23 cellular contexts compared by ENCODE assay signal in the genomic region with DNA sequence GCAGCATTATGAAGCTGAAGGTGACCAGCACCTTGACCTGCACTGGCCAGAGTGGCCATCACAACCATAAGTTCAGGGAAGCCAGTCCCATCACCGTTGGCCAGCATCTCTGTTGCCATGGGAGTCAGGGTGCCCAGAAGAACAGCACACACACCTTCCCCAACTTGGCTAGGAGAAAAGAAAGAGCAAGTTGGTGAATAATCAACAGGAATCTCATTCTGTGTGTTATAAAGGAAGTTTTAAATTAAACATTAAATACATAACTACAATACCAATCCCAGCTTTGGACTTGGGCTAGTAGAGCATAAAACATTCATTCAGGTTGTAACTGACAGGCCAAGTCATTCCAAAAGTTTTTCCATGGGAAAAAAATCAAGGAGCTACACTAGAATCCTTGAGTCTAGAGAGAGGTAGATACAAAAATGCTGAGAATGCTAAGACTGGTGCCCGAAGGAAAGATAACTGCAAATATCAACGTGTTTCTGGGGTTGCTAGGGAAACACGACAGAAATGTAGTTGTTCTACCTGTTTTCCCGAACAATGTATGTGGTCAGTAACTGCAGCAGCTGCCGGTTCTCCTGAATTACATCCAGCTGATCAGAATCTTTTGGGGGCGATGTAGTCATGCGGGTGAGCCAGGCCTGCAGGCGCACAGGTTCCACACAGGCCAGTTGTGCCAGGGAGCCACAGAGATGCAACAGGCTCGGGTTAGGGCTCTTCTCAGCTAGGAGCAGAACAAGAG. TPM values are rescaled to one million over a fixed set of nuclear protein-coding genes. Genes with fewer than 3 reads are reported as not detected.
DNase-seq lines count a peak whose midpoint lies in the region; ATAC-seq and TF ChIP-seq lines count a peak whose summit lies in the region.
"Had no signal": no experiment of that assay in that cellular context is flagged by ENCODE, and none has a peak within 500 bp of the region (broad histone marks: within the 10 kb centered on the region; RNA-seq: fewer than 3 reads in every experiment).

No MANE protein-coding gene starts in this region.

- CTCF ChIA-PET in MCF 10A (lab: Yijun Ruan, JAX), result interaction anchor here (0.7 to 1.1 kb wide), 2 partner anchors 15 to 496 kb away, joined by 3 read pairs; no protein-coding TSS in a partner anchor

- no peak overlapping the region for H3K27ac Mint-ChIP-seq in MCF 10A (ENCODE audit: low read depth, unreplicated experiment)
- H3K27ac Mint-ChIP-seq: dendritic cell treated with granulocyte-macrophage colony-stimulating factor and Interleukin-4, amounts not matched to agents 40 ng/mL and 50 ng/mL, for 4 days; natural killer cell; stimulated activated naive B cell treated with anti-CD40 and anti-IgM and Interleukin-4, amounts not matched to agents 10 μg/mL and 1 μg/mL and 100 μg/mL, for 72 hours had no signal

- H3K4me3 Mint-ChIP-seq in MCF 10A (ENCODE audit: unreplicated experiment), result no peak overlapping the region
- H3K4me3 Mint-ChIP-seq: activated T-cell treated with anti-CD3 and anti-CD28 coated beads, Interleukin-2, amount 50 U/mL, for 4 hours; dendritic cell treated with granulocyte-macrophage colony-stimulating factor and Interleukin-4, amounts not matched to agents 40 ng/mL and 50 ng/mL, for 4 days; natural killer cell; stimulated activated naive B cell treated with anti-CD40 and anti-IgM and Interleukin-4, amounts not matched to agents 10 μg/mL and 1 μg/mL and 100 μg/mL, for 72 hours had no signal

- WGBS in gastroesophageal sphincter (ENCODE audit: low coverage in 1 of 2), 2 donors, result 85 to 91% methylated on average over 10 of the region's 10 CpGs

- peak; percentile 40 to 64 for DNase-seq in breast epithelium (ENCODE audit: low spot score in 2 of 2)
- no peak for DNase-seq in MCF 10A (ENCODE audit: unreplicated experiment)
- no peak for DNase-seq in uterus
- DNase-seq in stimulated activated naive CD4-positive, alpha-beta T cell treated with Interleukin-2 at 50 U/mL for 16 hours (lab: John Stamatoyannopoulos, UW), result no peak
- DNase-seq in NCI-H1930 (lab: John Stamatoyannopoulos, UW), result no peak
- DNase-seq: activated naive CD4-positive, alpha-beta T cell treated with Interleukin-2 at 50 U/mL for 16 hours; activated T-cell treated with anti-CD3 and anti-CD28 coated beads, Interleukin-2, amount 50 U/mL, for 4 hours; glutamatergic neuron; IMR-90; kidney glomerular epithelial cell; natural killer cell; NCI-H1105; SHP77 treated with DMSO at 0.1 percent for 48 hours; stimulated activated CD4-positive, alpha-beta T cell treated with anti-CD3 and anti-CD28 coated beads, Interleukin-4, amount 100 ng/mL, for 24 hours; stimulated activated naive B cell treated with anti-CD40 and anti-IgM and Interleukin-4, amounts not matched to agents 10 μg/mL and 1 μg/mL and 100 μg/mL, for 72 hours had no signal

- POLR2A ChIA-PET in MCF 10A (lab: Yijun Ruan, JAX), result interaction anchor here (0.6 to 1.3 kb wide), 2 partner anchors 14 to 34 kb away, joined by 3 to 4 read pairs; no protein-coding TSS in a partner anchor

- H3K4me1 ChIP-seq in breast epithelium, result no peaks in the 10 kb centered on the region
- H3K4me1 ChIP-seq in gastroesophageal sphincter, result peaks cover 0 to 16% (median 0%) of the 10 kb centered on the region in 3 donors
- H3K4me1 ChIP-seq in mucosa of rectum (ENCODE audit: control insufficient read depth in 2 of 2, insufficient read depth in 2 of 2, low read length in 2 of 2), result peaks cover 9 to 15% of the 10 kb centered on the region in 2 donors
- H3K4me1 ChIP-seq in uterus, result no peaks in the 10 kb centered on the region
- H3K4me1 ChIP-seq: HAP-1, right atrium auricular region had no signal

- no peak for TF ChIP-seq EP300 in gastroesophageal sphincter (IDR thresholded peaks at IDR 0.05)

- H3K9ac ChIP-seq in mucosa of rectum (ENCODE audit: low read depth in 1 of 2, low read length in 2 of 2), result no peak overlapping the region

- TF ChIP-seq CTCF in breast epithelium (IDR thresholded peaks at IDR 0.05) (no peak), MCF 10A (IDR thresholded peaks at IDR 0.05; ENCODE audit: unreplicated experiment) (no peak), gastroesophageal sphincter (IDR thresholded peaks at IDR 0.05) (no peak), uterus (IDR thresholded peaks at IDR 0.05) (no peak)

- intact Hi-C loops in breast epithelium (cut with DNase I; ENCODE audit: low total_unique reads) (no loop called here), MCF 10A (cut with micrococcal nuclease) (no loop called here), uterus (cut with DNase I; ENCODE audit: low total_unique reads) (no loop called here)

- ATAC-seq in gastroesophageal sphincter (no peak), HG02588 (IDR thresholded peaks at IDR 0.05; ENCODE audit: unreplicated experiment) (no peak)
- ATAC-seq: activated T-cell treated with anti-CD3 and anti-CD28 coated beads, Interleukin-2, amount 50 U/mL, for 4 hours; natural killer cell; stimulated activated naive B cell treated with anti-CD40 and anti-IgM and Interleukin-4, amounts not matched to agents 10 μg/mL and 1 μg/mL and 100 μg/mL, for 72 hours had no signal

- H3K27me3 ChIP-seq in breast epithelium (no peaks in the 10 kb centered on the region), gastroesophageal sphincter (no peaks in the 10 kb centered on the region), mucosa of rectum (ENCODE audit: control insufficient read depth in 2 of 2, insufficient read depth in 2 of 2, low read length in 2 of 2) (no peaks in the 10 kb centered on the region), uterus (no peaks in the 10 kb centered on the region)
- H3K27me3 ChIP-seq: cardiac muscle cell, right atrium auricular region had no signal

- BruUV-seq in MCF 10A (replicated peaks; lab: Mats Ljungman, UMichigan), result no TSS peak

- peaks cover 98% of the 10 kb centered on the region for H3K36me3 Mint-ChIP-seq in MCF 10A (ENCODE audit: insufficient read depth, unreplicated experiment)

- no peak for TF ChIP-seq POLR2A in breast epithelium (IDR thresholded peaks at IDR 0.05)
- TF ChIP-seq POLR2A in gastroesophageal sphincter (IDR thresholded peaks at IDR 0.05), result no peak
- no peak for TF ChIP-seq POLR2A in uterus (IDR thresholded peaks at IDR 0.05)

- H3K4me1 Mint-ChIP-seq in MCF 10A (ENCODE audit: insufficient read depth, unreplicated experiment), result no peaks in the 10 kb centered on the region
- H3K4me1 Mint-ChIP-seq: natural killer cell had no signal

- peaks cover 20% of the 10 kb centered on the region for H3K36me3 ChIP-seq in breast epithelium
- H3K36me3 ChIP-seq in gastroesophageal sphincter, result peaks cover 45 to 100% of the 10 kb centered on the region in 2 donors
- H3K36me3 ChIP-seq in mucosa of rectum (ENCODE audit: control insufficient read depth in 2 of 2, insufficient read depth in 2 of 2, low read length in 2 of 2), result peaks cover 94 to 95% of the 10 kb centered on the region in 2 donors
- H3K36me3 ChIP-seq in uterus, result no peaks in the 10 kb centered on the region

- H3K27ac ChIP-seq in breast epithelium, result peak overlapping the region; percentile 17 to 41
- H3K27ac ChIP-seq in gastroesophageal sphincter, result peak overlapping the region in 3 of 4 donors; percentile 3 to 59 (median 3)
- H3K27ac ChIP-seq in mucosa of rectum (ENCODE audit: low read depth in 2 of 2, low read length in 2 of 2), result peak overlapping the region; percentile 10 to 26
- H3K27ac ChIP-seq in uterus, result peak overlapping the region; percentile 37 to 53
- H3K27ac ChIP-seq: C4-2B, cardiac muscle cell, right atrium auricular region had no signal

- H3K27me3 Mint-ChIP-seq in MCF 10A (ENCODE audit: insufficient read depth, unreplicated experiment), result no peaks in the 10 kb centered on the region
- H3K27me3 Mint-ChIP-seq: dendritic cell treated with granulocyte-macrophage colony-stimulating factor and Interleukin-4, amounts not matched to agents 40 ng/mL and 50 ng/mL, for 4 days; stimulated activated naive B cell treated with anti-CD40 and anti-IgM and Interleukin-4, amounts not matched to agents 10 μg/mL and 1 μg/mL and 100 μg/mL, for 72 hours had no signal

- H3K9me3 Mint-ChIP-seq in MCF 10A (ENCODE audit: unreplicated experiment), result no peaks in the 10 kb centered on the region
- H3K9me3 Mint-ChIP-seq: activated T-cell treated with anti-CD3 and anti-CD28 coated beads, Interleukin-2, amount 50 U/mL, for 4 hours; dendritic cell treated with granulocyte-macrophage colony-stimulating factor and Interleukin-4, amounts not matched to agents 40 ng/mL and 50 ng/mL, for 4 days; natural killer cell; stimulated activated naive B cell treated with anti-CD40 and anti-IgM and Interleukin-4, amounts not matched to agents 10 μg/mL and 1 μg/mL and 100 μg/mL, for 72 hours had no signal

- H3K4me3 ChIP-seq in breast epithelium (no peak overlapping the region), gastroesophageal sphincter (no peak overlapping the region), mucosa of rectum (ENCODE audit: low read length in 2 of 2) (no peak overlapping the region), uterus (no peak overlapping the region)
- H3K4me3 ChIP-seq: cardiac muscle cell, HAP-1, right atrium auricular region had no signal

- H3K9me3 ChIP-seq in breast epithelium (no peaks in the 10 kb centered on the region), gastroesophageal sphincter (no peaks in the 10 kb centered on the region), mucosa of rectum (ENCODE audit: control insufficient read depth in 2 of 2, low read length in 2 of 2) (no peaks in the 10 kb centered on the region), uterus (no peaks in the 10 kb centered on the region)
- H3K9me3 ChIP-seq: HAP-1, right atrium auricular region had no signal

RNA-seq across cellular contexts. Expression of gene UBR4, which starts 45.6 kb away (rescaled TPM):
- total RNA-seq in breast epithelium (100 to 1,000 TPM; 114 to 145 (median 140) TPM), MCF 10A (2022) (154 and 181 TPM in 2 replicates), gastroesophageal sphincter (100 to 1,000 TPM in 3 of 4 donors, 10 to 100 TPM in 1; 79.3 to 200 (median 191) TPM), uterus (100 to 1,000 TPM in 3 of 4 donors, 10 to 100 TPM in 1; 50.0 to 161 (median 105) TPM)

Comparison
In these comparisons a context has a peak if more than half of its experiments do, and no peak if none do; other contexts are left out.
1. DNase-seq: peak in breast epithelium (2 of 2); none in MCF 10A (single experiment), uterus (0 of 2), stimulated activated naive CD4-positive, alpha-beta T cell treated with Interleukin-2 at 50 U/mL for 16 hours (single experiment) and NCI-H1930 (0 of 2).
2. Peak in every context shown above with its lines, with median percentiles within 50 percentile points of each other: H3K27ac ChIP-seq.